Comparison of ENCODE assay signal across 30 cellular contexts in the genomic region with DNA sequence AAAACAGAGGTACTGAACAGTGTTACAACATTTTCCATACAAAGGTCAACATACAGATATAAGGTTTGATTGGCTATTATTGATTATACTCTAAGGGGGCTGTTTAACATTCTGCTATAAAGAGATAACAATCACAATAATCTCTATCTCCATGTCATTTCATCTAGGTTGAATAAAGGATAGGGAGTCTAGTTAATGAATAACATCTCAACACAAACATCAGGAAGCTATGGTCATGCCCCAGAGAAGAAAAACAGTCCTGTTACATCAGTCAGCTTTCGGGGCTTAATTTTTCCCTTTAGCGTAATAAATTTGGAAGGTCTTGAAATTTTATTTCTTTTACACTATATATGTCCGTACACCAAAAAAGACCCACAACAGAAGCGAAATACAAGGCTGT. TPM values are rescaled to one million over a fixed set of nuclear protein-coding genes. Genes with fewer than 3 reads are reported as not detected.
"Had no signal": no experiment of that assay in that cellular context is flagged by ENCODE, and none has a peak within 500 bp of the region (broad histone marks: within the 10 kb centered on the region; RNA-seq: fewer than 3 reads in every experiment).

No MANE protein-coding gene starts in this region.

- ATAC-seq: esophagus mucosa; gastrocnemius medialis; left ventricle myocardium superior; lower lobe of right lung; natural killer cell; sciatic nerve; stimulated activated naive CD8-positive, alpha-beta T cell treated with anti-CD3 and anti-CD28 coated beads, Interleukin-15, amount 100 ng/mL, for 72 hours had no signal

- H3K4me3 ChIP-seq: colonic mucosa, gastrocnemius medialis, lower lobe of right lung, ovary, right atrium auricular region, smooth muscle cell, suprapubic skin, transverse colon had no signal

- DNase-seq: colonic mucosa; effector CD8-positive, alpha-beta T cell; endodermal cell; foreskin fibroblast; gastrocnemius medialis; head of caudate nucleus; left ventricle myocardium superior; lower lobe of right lung; natural killer cell; occipital lobe; ovary; posterior cingulate gyrus; stimulated activated CD4-positive, alpha-beta T cell treated with anti-CD3 and anti-CD28 coated beads, Interleukin-12 subunit alpha, Interleukin-12 subunit beta, amount 100 ng/mL, for 4 hours; stimulated activated CD4-positive, alpha-beta T cell treated with anti-CD3 and anti-CD28 coated beads, Interleukin-1b, Interleukin-23, amount 100 ng/mL, for 48 hours; stimulated activated CD4-positive, alpha-beta T cell treated with anti-CD3 and anti-CD28 coated beads, Interleukin-4, amount 100 ng/mL, for 1 hour; stimulated activated CD8-positive, alpha-beta memory T cell treated with anti-CD3 and anti-CD28 coated beads, Interleukin-4, amount 100 ng/mL, for 48 hours; stimulated activated naive CD4-positive, alpha-beta T cell; stimulated activated naive CD8-positive, alpha-beta T cell treated with anti-CD3 and anti-CD28 coated beads, Interleukin-15, amount 100 ng/mL, for 72 hours; transverse colon had no signal

- H3K9me3 ChIP-seq: colonic mucosa, gastrocnemius medialis, lower lobe of right lung, ovary, right atrium auricular region, suprapubic skin, transverse colon had no signal

- H3K36me3 Mint-ChIP-seq: natural killer cell had no signal

- H3K9me3 Mint-ChIP-seq: dendritic cell treated with granulocyte-macrophage colony-stimulating factor and Interleukin-4, amounts not matched to agents 40 ng/mL and 50 ng/mL, for 4 days; stimulated activated naive CD8-positive, alpha-beta T cell treated with anti-CD3 and anti-CD28 coated beads, Interleukin-15, amount 100 ng/mL, for 72 hours had no signal

- H3K36me3 ChIP-seq: colonic mucosa, gastrocnemius medialis, lower lobe of right lung, ovary, right atrium auricular region, suprapubic skin, transverse colon had no signal

- H3K4me3 Mint-ChIP-seq: dendritic cell treated with granulocyte-macrophage colony-stimulating factor and Interleukin-4, amounts not matched to agents 40 ng/mL and 50 ng/mL, for 4 days; endodermal cell; natural killer cell; stimulated activated naive CD8-positive, alpha-beta T cell treated with anti-CD3 and anti-CD28 coated beads, Interleukin-15, amount 100 ng/mL, for 72 hours had no signal

- H3K27ac ChIP-seq: colonic mucosa, epithelial cell of prostate, gastrocnemius medialis, lower lobe of right lung, ovary, right atrium auricular region, suprapubic skin, transverse colon had no signal

- H3K4me2 ChIP-seq: smooth muscle cell had no signal

- H3K27me3 Mint-ChIP-seq: dendritic cell treated with granulocyte-macrophage colony-stimulating factor and Interleukin-4, amounts not matched to agents 40 ng/mL and 50 ng/mL, for 4 days; stimulated activated naive CD8-positive, alpha-beta T cell treated with anti-CD3 and anti-CD28 coated beads, Interleukin-15, amount 100 ng/mL, for 72 hours had no signal

- H3K4me1 ChIP-seq: colonic mucosa, gastrocnemius medialis, lower lobe of right lung, right atrium auricular region, suprapubic skin, transverse colon had no signal

- H3K27ac Mint-ChIP-seq: dendritic cell treated with granulocyte-macrophage colony-stimulating factor and Interleukin-4, amounts not matched to agents 40 ng/mL and 50 ng/mL, for 4 days; endodermal cell; natural killer cell; stimulated activated naive CD8-positive, alpha-beta T cell treated with anti-CD3 and anti-CD28 coated beads, Interleukin-15, amount 100 ng/mL, for 72 hours had no signal

- H3K4me1 Mint-ChIP-seq: endodermal cell; natural killer cell; stimulated activated naive CD8-positive, alpha-beta T cell treated with anti-CD3 and anti-CD28 coated beads, Interleukin-15, amount 100 ng/mL, for 72 hours had no signal

RNA-seq across cellular contexts. Expression of gene DCAF8L2, which starts 41.5 kb away (rescaled TPM):
- total RNA-seq: chondrocyte, colonic mucosa, endodermal cell, esophagus mucosa, gastrocnemius medialis, glomerular endothelial cell, left ventricle myocardium superior, lower lobe of right lung, mesenteric fat pad, natural killer cell, occipital lobe, right atrium auricular region, sciatic nerve, smooth muscle cell, suprapubic skin, transverse colon, urinary bladder had no signal
